Comparison of ENCODE assay signal across 15 cellular contexts in the genomic region with DNA sequence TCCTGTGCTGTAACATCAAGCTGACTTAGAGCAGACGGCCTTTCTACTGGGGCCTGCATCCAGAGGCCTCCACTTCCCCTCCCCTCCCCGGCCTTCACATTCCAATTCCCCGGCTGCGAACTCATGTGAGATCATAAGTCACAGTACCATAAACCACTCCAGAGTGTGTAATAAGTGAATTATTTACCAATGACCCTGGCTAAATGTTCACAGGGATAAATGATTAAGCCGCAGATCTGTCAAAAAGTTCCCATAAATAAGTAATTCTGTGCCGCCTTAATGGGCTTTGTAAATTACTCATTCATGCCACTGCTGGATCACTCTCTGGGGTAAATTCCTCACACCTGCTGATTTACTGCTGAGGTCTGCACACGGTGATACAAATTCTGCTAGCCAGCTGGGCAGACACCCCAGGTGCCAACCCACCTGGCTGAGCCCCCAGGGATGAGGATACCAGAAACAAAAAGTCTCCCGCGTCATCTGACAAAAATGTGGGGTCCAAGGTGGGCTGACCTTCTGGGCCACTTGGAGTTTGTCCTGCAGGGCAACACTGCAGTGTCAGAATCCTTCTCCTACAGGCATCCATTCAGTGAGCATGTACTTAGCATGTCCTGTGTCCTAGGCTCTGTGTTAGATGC. TPM values are rescaled to one million over a fixed set of nuclear protein-coding genes. Genes with fewer than 3 reads are reported as not detected.
DNase-seq lines count a peak whose midpoint lies in the region; ATAC-seq and TF ChIP-seq lines count a peak whose summit lies in the region.
"Had no signal": no experiment of that assay in that cellular context is flagged by ENCODE, and none has a peak within 500 bp of the region (broad histone marks: within the 10 kb centered on the region; RNA-seq: fewer than 3 reads in every experiment).

No MANE protein-coding gene starts in this region.

- 9% methylated on average over 6 of the region's 9 CpGs for WGBS in right lobe of liver (ENCODE audit: insufficient coverage, low coverage, low lambda C conversion rate, missing lambda C conversion rate)

- no peak for TF ChIP-seq CTCF in colonic mucosa (IDR thresholded peaks at IDR 0.05)
- TF ChIP-seq CTCF in right lobe of liver (IDR thresholded peaks at IDR 0.05) = no peak
- TF ChIP-seq CTCF in CD8-positive, alpha-beta T cell (IDR thresholded peaks at IDR 0.05) = no peak

- H3K9ac ChIP-seq in colonic mucosa (ENCODE audit: low read depth in 2 of 2, low read length in 2 of 2) = no peak overlapping the region

- H3K9me3 Mint-ChIP-seq in CD8-positive, alpha-beta T cell = no peaks in the 10 kb centered on the region
- H3K9me3 Mint-ChIP-seq: activated T-helper 2 cell treated with anti-CD3 and anti-CD28 coated beads, Interferon-gamma antibody, Interleukin-2, Interleukin-4, amounts not matched to agents 10 μg/mL and 5 μg/mL and 100 μg/mL, durations not matched to agents 14 hours and 24 hours and 36 hours; central memory CD8-positive, alpha-beta T cell; stimulated activated naive CD8-positive, alpha-beta T cell treated with anti-CD3 and anti-CD28 coated beads, Interleukin-15, Interleukin-2, amounts not matched to agents 100 ng/mL and 50 ng/mL, for 24 hours had no signal

- POLR2A ChIA-PET in CD8-positive, alpha-beta T cell (lab: Charles Lee) = no interaction called here

- CTCF ChIA-PET in CD8-positive, alpha-beta T cell (lab: Charles Lee) = interaction anchor here (0.9 kb wide), 1 partner anchor 159 kb away, joined by 3 read pairs; no protein-coding TSS in a partner anchor

- H3K4me1 ChIP-seq in colonic mucosa (peaks cover 12% of the 10 kb centered on the region), right lobe of liver (peaks cover 0 to 11% (median 6%) of the 10 kb centered on the region in 4 donors)
- H3K4me1 ChIP-seq in CD8-positive, alpha-beta T cell (ENCODE audit: insufficient read depth, low read length) = no peaks in the 10 kb centered on the region

- H3K36me3 ChIP-seq in colonic mucosa (no peaks in the 10 kb centered on the region), right lobe of liver (no peaks in the 10 kb centered on the region)
- no peaks in the 10 kb centered on the region for H3K36me3 ChIP-seq in CD8-positive, alpha-beta T cell (ENCODE audit: insufficient read depth, low read length)
- H3K36me3 ChIP-seq: left ventricle myocardium inferior had no signal

- H3K9me3 ChIP-seq in colonic mucosa (no peaks in the 10 kb centered on the region), right lobe of liver (no peaks in the 10 kb centered on the region)
- H3K9me3 ChIP-seq in CD8-positive, alpha-beta T cell (ENCODE audit: low read length) = no peaks in the 10 kb centered on the region

- no peak overlapping the region for H3K4me3 ChIP-seq in colonic mucosa
- no peak overlapping the region for H3K4me3 ChIP-seq in right lobe of liver
- no peak overlapping the region for H3K4me3 ChIP-seq in CD8-positive, alpha-beta T cell (ENCODE audit: low read depth, low read length)
- H3K4me3 ChIP-seq: left ventricle myocardium inferior had no signal

- H3K4me1 Mint-ChIP-seq in CD8-positive, alpha-beta T cell (ENCODE audit: low read depth) = no peaks in the 10 kb centered on the region
- H3K4me1 Mint-ChIP-seq: central memory CD8-positive, alpha-beta T cell had no signal

- peak; percentile 24 for DNase-seq in DMS53 (lab: John Stamatoyannopoulos, UW)
- no peak for DNase-seq in DMS53 treated with DMSO at 0.1 percent for 48 hours (lab: John Stamatoyannopoulos, UW; ENCODE audit: unreplicated experiment)
- peak; percentile 76 for DNase-seq in colonic mucosa
- peak; percentile 59 to 66 (median 60) for DNase-seq in right lobe of liver
- no peak for DNase-seq in effector CD8-positive, alpha-beta T cell (lab: John Stamatoyannopoulos, UW)
- DNase-seq in DMS153 (lab: John Stamatoyannopoulos, UW) = no peak
- no peak for DNase-seq in stimulated activated CD4-positive, alpha-beta T cell treated with anti-CD3 and anti-CD28 coated beads, Interleukin-2, amount 100 ng/mL, for 48 hours
- no peak for DNase-seq in CD8-positive, alpha-beta T cell
- DNase-seq: left ventricle myocardium inferior; NCI-H82; stimulated activated CD4-positive, alpha-beta T cell treated with anti-CD3 and anti-CD28 coated beads, Interleukin-4, amount 100 ng/mL, for 1 hour had no signal

- no peak overlapping the region for H3K4me3 Mint-ChIP-seq in CD8-positive, alpha-beta T cell
- H3K4me3 Mint-ChIP-seq: central memory CD8-positive, alpha-beta T cell; stimulated activated naive CD8-positive, alpha-beta T cell treated with anti-CD3 and anti-CD28 coated beads, Interleukin-15, Interleukin-2, amounts not matched to agents 100 ng/mL and 50 ng/mL, for 24 hours had no signal

- H3K36me3 Mint-ChIP-seq in CD8-positive, alpha-beta T cell = no peaks in the 10 kb centered on the region

- H3K27ac ChIP-seq in colonic mucosa (peak overlapping the region; percentile 24), right lobe of liver (no peak overlapping the region)
- H3K27ac ChIP-seq in CD8-positive, alpha-beta T cell (ENCODE audit: low read depth, low read length) = no peak overlapping the region
- H3K27ac ChIP-seq: 22Rv1, left ventricle myocardium inferior had no signal

- intact Hi-C loops in colonic mucosa (cut with DNase I) = no loop called here
- intact Hi-C loops in right lobe of liver (cut with DNase I) = loop anchor here (10.0 kb wide), 2 partner anchors 149 to 159 kb away; a partner anchor contains a TSS
- intact Hi-C loops in CD8-positive, alpha-beta T cell (cut with DNase I, micrococcal nuclease) = loop anchor here in 1 of 2 experiments (10.0 kb wide), 1 partner anchor 1029 kb away; no protein-coding TSS in a partner anchor

- TF ChIP-seq POLR2A in right lobe of liver (IDR thresholded peaks at IDR 0.05) = no peak

- no peak overlapping the region for H3K27ac Mint-ChIP-seq in CD8-positive, alpha-beta T cell
- H3K27ac Mint-ChIP-seq: activated T-helper 2 cell treated with anti-CD3 and anti-CD28 coated beads, Interferon-gamma antibody, Interleukin-2, Interleukin-4, amounts not matched to agents 10 μg/mL and 5 μg/mL and 100 μg/mL, durations not matched to agents 14 hours and 24 hours and 36 hours; stimulated activated naive CD8-positive, alpha-beta T cell treated with anti-CD3 and anti-CD28 coated beads, Interleukin-15, Interleukin-2, amounts not matched to agents 100 ng/mL and 50 ng/mL, for 24 hours had no signal

- ATAC-seq in right lobe of liver = peak; percentile 74 to 87 (median 77)
- ATAC-seq in CD8-positive, alpha-beta T cell = no peak

- H3K27me3 Mint-ChIP-seq in CD8-positive, alpha-beta T cell (ENCODE audit: low read depth) = peaks cover 14% of the 10 kb centered on the region

- no peaks in the 10 kb centered on the region for H3K27me3 ChIP-seq in colonic mucosa
- no peaks in the 10 kb centered on the region for H3K27me3 ChIP-seq in right lobe of liver
- no peaks in the 10 kb centered on the region for H3K27me3 ChIP-seq in CD8-positive, alpha-beta T cell (ENCODE audit: insufficient read depth, low read length)

RNA-seq across cellular contexts. Expression of gene KIRREL1, which starts 27.3 kb away (rescaled TPM):
- total RNA-seq in colonic mucosa (10 to 100 TPM in 1 of 2 donors, 1 to 10 TPM in 1; 5.8 to 12.8 TPM), right lobe of liver (1 to 10 TPM; 1.1 to 4.9 (median 2.9) TPM)
- total RNA-seq in CD8-positive, alpha-beta T cell = not detected
- total RNA-seq: activated T-helper 2 cell treated with anti-CD3 and anti-CD28 coated beads, Interferon-gamma antibody, Interleukin-2, Interleukin-4, amounts not matched to agents 10 μg/mL and 5 μg/mL and 100 μg/mL, durations not matched to agents 14 hours and 24 hours and 36 hours had no signal

Comparison
In these comparisons a context has a peak if more than half of its experiments do, and no peak if none do; other contexts are left out.
1. DNase-seq: peak in DMS53 (single experiment), colonic mucosa (single experiment) and right lobe of liver (3 of 3); none in DMS53 treated with DMSO at 0.1 percent for 48 hours (single experiment), effector CD8-positive, alpha-beta T cell (single experiment), DMS153 (single experiment), stimulated activated CD4-positive, alpha-beta T cell treated with anti-CD3 and anti-CD28 coated beads, Interleukin-2, amount 100 ng/mL, for 48 hours (0 of 2) and CD8-positive, alpha-beta T cell (0 of 7).